ENCODE assay signal across 13 cellular contexts in genomic region chr3:173711619-173712018, GRCh38.
DNase-seq lines count a peak whose midpoint lies in the region; TF ChIP-seq lines count a peak whose summit lies in the region.
"Had no signal": no experiment of that assay in that cellular context is flagged by ENCODE, and none has a peak within 500 bp of the region (broad histone marks: within the 10 kb centered on the region; RNA-seq: fewer than 3 reads in every experiment).

No MANE protein-coding gene starts in this region.

- intact Hi-C loops in MCF 10A (cut with micrococcal nuclease): no loop called here
- intact Hi-C loops in posterior vena cava (cut with DNase I): no loop called here
- intact Hi-C loops in ascending aorta (cut with DNase I): no loop called here

- POLR2A ChIA-PET in MCF 10A (lab: Yijun Ruan, JAX): interaction anchor here (0.6 kb wide), 1 partner anchor 641 kb away, joined by 3 read pairs; no protein-coding TSS in a partner anchor
- POLR2A ChIA-PET in RWPE1 (lab: Yijun Ruan, JAX; ENCODE audit: low non-redundant PET): no interaction called here

- H3K4me3 Mint-ChIP-seq in MCF 10A (ENCODE audit: unreplicated experiment): no peak overlapping the region
- peak overlapping the region; percentile 72 for H3K4me3 Mint-ChIP-seq in type B pancreatic cell
- H3K4me3 Mint-ChIP-seq: HFFc6 had no signal

- DNase-seq in T47D (ENCODE audit: low read depth in 1 of 2, low spot score in 1 of 2): peak; percentile 55 to 66
- DNase-seq in MCF 10A (ENCODE audit: unreplicated experiment): no peak
- DNase-seq in RWPE1 (ENCODE audit: low spot score): peak; percentile 12
- DNase-seq in islet precursor cell: peak; percentile 57
- no peak for DNase-seq in type B pancreatic cell (ENCODE audit: extremely low spot score, unreplicated experiment)
- no peak for DNase-seq in posterior vena cava (ENCODE audit: low spot score)
- no peak for DNase-seq in HK-2 (ENCODE audit: unreplicated experiment)
- no peak for DNase-seq in ascending aorta (ENCODE audit: low spot score in 2 of 2)
- DNase-seq: activated naive CD4-positive, alpha-beta T cell treated with Interleukin-2 at 50 U/mL for 16 hours; HFFc6; MM.1S; NCI-H524 had no signal

- no peaks in the 10 kb centered on the region for H3K36me3 Mint-ChIP-seq in MCF 10A (ENCODE audit: insufficient read depth, unreplicated experiment)
- no peaks in the 10 kb centered on the region for H3K36me3 Mint-ChIP-seq in type B pancreatic cell

- no peaks in the 10 kb centered on the region for H3K27me3 ChIP-seq in ascending aorta
- H3K27me3 ChIP-seq: neutrophil had no signal

- no peak overlapping the region for H3K27ac Mint-ChIP-seq in MCF 10A (ENCODE audit: low read depth, unreplicated experiment)
- peak overlapping the region; percentile 35 for H3K27ac Mint-ChIP-seq in type B pancreatic cell
- H3K27ac Mint-ChIP-seq: HFFc6 had no signal

- no TSS peak for BruUV-seq in MCF 10A (replicated peaks; lab: Mats Ljungman, UMichigan)

- CTCF ChIA-PET in MCF 10A (lab: Yijun Ruan, JAX) (no interaction called here), RWPE1 (lab: Yijun Ruan, JAX) (interaction anchor here (0.7 kb wide), 1 partner anchor 1107 kb away, joined by 3 read pairs; no protein-coding TSS in a partner anchor)

- no peak overlapping the region for H3K4me3 ChIP-seq in ascending aorta

- H3K27me3 Mint-ChIP-seq in MCF 10A (ENCODE audit: insufficient read depth, unreplicated experiment) (peaks cover 66% of the 10 kb centered on the region), type B pancreatic cell (no peaks in the 10 kb centered on the region)

- H3K4me1 ChIP-seq in ascending aorta: no peaks in the 10 kb centered on the region

- H3K9me3 ChIP-seq in ascending aorta: no peaks in the 10 kb centered on the region
- H3K9me3 ChIP-seq: neutrophil had no signal

- in situ Hi-C loops in T47D (cut with HindIII; ENCODE audit: low pct_unique_long_range_greater_than_20kb, low sequenced_read_pairs): no loop called here

- no peak for TF ChIP-seq CTCF in MCF 10A (IDR thresholded peaks at IDR 0.05; ENCODE audit: unreplicated experiment)
- TF ChIP-seq CTCF in RWPE1 (conservative IDR thresholded peaks at IDR 0.05; ENCODE audit: low read depth): no peak
- no peak for TF ChIP-seq CTCF in type B pancreatic cell (conservative IDR thresholded peaks at IDR 0.05)
- no peak for TF ChIP-seq CTCF in ascending aorta (IDR thresholded peaks at IDR 0.05)

- H3K4me1 Mint-ChIP-seq in MCF 10A (ENCODE audit: insufficient read depth, unreplicated experiment): peaks cover 4% of the 10 kb centered on the region
- peaks cover 4% of the 10 kb centered on the region for H3K4me1 Mint-ChIP-seq in type B pancreatic cell (ENCODE audit: unreplicated experiment)

- H3K9me3 Mint-ChIP-seq in MCF 10A (ENCODE audit: unreplicated experiment): no peaks in the 10 kb centered on the region
- no peaks in the 10 kb centered on the region for H3K9me3 Mint-ChIP-seq in type B pancreatic cell
- H3K9me3 Mint-ChIP-seq: HFFc6 had no signal

- H3K36me3 ChIP-seq in ascending aorta: no peaks in the 10 kb centered on the region
- H3K36me3 ChIP-seq: neutrophil had no signal

- H3K27ac ChIP-seq in RWPE1 (no peak overlapping the region), ascending aorta (no peak overlapping the region)
- H3K27ac ChIP-seq: neutrophil had no signal

Comparison
In these comparisons a context has a peak if more than half of its experiments do, and no peak if none do; other contexts are left out.
1. DNase-seq: peak in T47D (2 of 2), RWPE1 (single experiment) and islet precursor cell (single experiment); none in MCF 10A (single experiment), type B pancreatic cell (single experiment), posterior vena cava (single experiment), HK-2 (single experiment) and ascending aorta (0 of 2).